13 cellular contexts compared by ENCODE assay signal in genomic region chr14:98177551-98177950, GRCh38.
DNase-seq lines count a peak whose midpoint lies in the region; ATAC-seq and TF ChIP-seq lines count a peak whose summit lies in the region.
"Had no signal": no experiment of that assay in that cellular context is flagged by ENCODE, and none has a peak within 500 bp of the region (broad histone marks: within the 10 kb centered on the region; RNA-seq: fewer than 3 reads in every experiment).

No MANE protein-coding gene starts in this region.

- peaks cover 6 to 9% of the 10 kb centered on the region in 2 donors for H3K36me3 Mint-ChIP-seq in activated naive CD4-positive, alpha-beta T cell treated with anti-CD3 and anti-CD28 coated beads, Interleukin-2, amount 50 U/mL, for 72 hours
- H3K36me3 Mint-ChIP-seq in osteocyte (ENCODE audit: unreplicated experiment): no peaks in the 10 kb centered on the region

- no peak for TF ChIP-seq CTCF in osteocyte (IDR thresholded peaks at IDR 0.05)

- no peaks in the 10 kb centered on the region for H3K4me1 Mint-ChIP-seq in osteocyte (ENCODE audit: unreplicated experiment)

- peak overlapping the region; percentile 100 for H3K27ac Mint-ChIP-seq in activated naive CD4-positive, alpha-beta T cell treated with anti-CD3 and anti-CD28 coated beads, Interleukin-2, amount 50 U/mL, for 72 hours
- no peak overlapping the region for H3K27ac Mint-ChIP-seq in osteocyte (ENCODE audit: unreplicated experiment)

- H3K27me3 Mint-ChIP-seq in osteocyte (ENCODE audit: unreplicated experiment): no peaks in the 10 kb centered on the region

- ATAC-seq in GM18868 (IDR thresholded peaks at IDR 0.05; ENCODE audit: unreplicated experiment) (peak; percentile 59), GM19455 (IDR thresholded peaks at IDR 0.05; ENCODE audit: unreplicated experiment) (no peak), HG02981 (IDR thresholded peaks at IDR 0.05; ENCODE audit: unreplicated experiment) (no peak), HG02852 (IDR thresholded peaks at IDR 0.05; ENCODE audit: unreplicated experiment) (no peak)
- ATAC-seq in activated naive CD4-positive, alpha-beta T cell treated with anti-CD3 and anti-CD28 coated beads, Interleukin-2, amount 50 U/mL, for 72 hours: peak; percentile 75 to 81
- ATAC-seq: left lung, Panc1 had no signal

- DNase-seq in activated CD4-positive, alpha-beta T cell treated with anti-CD3 and anti-CD28 coated beads, Interleukin-2, amount 50 U/mL, for 48 hours: peak; percentile 74 to 83
- peak; percentile 75 to 84 for DNase-seq in activated naive CD4-positive, alpha-beta T cell treated with anti-CD3 and anti-CD28 coated beads, Interleukin-2, amount 50 U/mL, for 72 hours (ENCODE audit: low spot score in 2 of 2)
- DNase-seq in stimulated activated CD4-positive, alpha-beta T cell treated with anti-CD3 and anti-CD28 coated beads, TNF-alpha, amount 100 ng/mL, for 24 hours (ENCODE audit: low read depth in 3 of 3): peak; percentile 49 to 76 (median 68)
- DNase-seq in osteocyte (ENCODE audit: extremely low spot score, unreplicated experiment): no peak
- DNase-seq: AML-193, H7, left lung, NCI-H446 had no signal

- no peaks in the 10 kb centered on the region for H3K9me3 Mint-ChIP-seq in activated naive CD4-positive, alpha-beta T cell treated with anti-CD3 and anti-CD28 coated beads, Interleukin-2, amount 50 U/mL, for 72 hours
- peaks cover 43% of the 10 kb centered on the region for H3K9me3 Mint-ChIP-seq in osteocyte (ENCODE audit: unreplicated experiment)

- H3K4me3 Mint-ChIP-seq in osteocyte (ENCODE audit: unreplicated experiment): no peak overlapping the region

Comparison
In these comparisons a context has a peak if more than half of its experiments do, and no peak if none do; other contexts are left out.
1. ATAC-seq: peak in GM18868 (single experiment) and activated naive CD4-positive, alpha-beta T cell treated with anti-CD3 and anti-CD28 coated beads, Interleukin-2, amount 50 U/mL, for 72 hours (2 of 2); none in GM19455 (single experiment), HG02981 (single experiment) and HG02852 (single experiment).